2 cellular contexts compared by ENCODE assay signal in the genomic region with DNA sequence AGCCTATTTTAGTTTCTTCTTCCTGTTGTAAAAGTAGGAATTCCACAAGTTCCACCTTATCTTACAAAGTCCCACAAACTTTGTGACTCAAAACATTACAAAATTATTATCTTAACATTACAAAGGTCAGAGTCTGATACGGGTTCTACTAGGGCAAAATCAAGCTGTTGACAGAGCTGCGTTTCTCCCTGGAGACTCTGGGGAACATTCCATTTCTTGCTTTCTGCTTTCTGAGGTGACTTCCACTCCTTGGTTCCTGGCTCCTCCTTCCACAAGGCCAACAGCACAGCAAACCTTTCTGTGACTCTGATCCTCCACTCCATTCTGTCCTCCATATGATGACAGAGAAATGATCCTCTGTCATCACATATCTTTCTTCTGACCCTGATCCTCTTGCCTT.
TF ChIP-seq lines count a peak whose summit lies in the region.

No MANE protein-coding gene starts in this region.

TF ChIP-seq in SK-N-SH treated with all-trans-retinoic acid at 6 μM for 48 hours, 23 proteins besides CTCF, POLR2A, EP300 and RAD21 (continued from another document):
- TF ChIP-seq, protein P1, sequence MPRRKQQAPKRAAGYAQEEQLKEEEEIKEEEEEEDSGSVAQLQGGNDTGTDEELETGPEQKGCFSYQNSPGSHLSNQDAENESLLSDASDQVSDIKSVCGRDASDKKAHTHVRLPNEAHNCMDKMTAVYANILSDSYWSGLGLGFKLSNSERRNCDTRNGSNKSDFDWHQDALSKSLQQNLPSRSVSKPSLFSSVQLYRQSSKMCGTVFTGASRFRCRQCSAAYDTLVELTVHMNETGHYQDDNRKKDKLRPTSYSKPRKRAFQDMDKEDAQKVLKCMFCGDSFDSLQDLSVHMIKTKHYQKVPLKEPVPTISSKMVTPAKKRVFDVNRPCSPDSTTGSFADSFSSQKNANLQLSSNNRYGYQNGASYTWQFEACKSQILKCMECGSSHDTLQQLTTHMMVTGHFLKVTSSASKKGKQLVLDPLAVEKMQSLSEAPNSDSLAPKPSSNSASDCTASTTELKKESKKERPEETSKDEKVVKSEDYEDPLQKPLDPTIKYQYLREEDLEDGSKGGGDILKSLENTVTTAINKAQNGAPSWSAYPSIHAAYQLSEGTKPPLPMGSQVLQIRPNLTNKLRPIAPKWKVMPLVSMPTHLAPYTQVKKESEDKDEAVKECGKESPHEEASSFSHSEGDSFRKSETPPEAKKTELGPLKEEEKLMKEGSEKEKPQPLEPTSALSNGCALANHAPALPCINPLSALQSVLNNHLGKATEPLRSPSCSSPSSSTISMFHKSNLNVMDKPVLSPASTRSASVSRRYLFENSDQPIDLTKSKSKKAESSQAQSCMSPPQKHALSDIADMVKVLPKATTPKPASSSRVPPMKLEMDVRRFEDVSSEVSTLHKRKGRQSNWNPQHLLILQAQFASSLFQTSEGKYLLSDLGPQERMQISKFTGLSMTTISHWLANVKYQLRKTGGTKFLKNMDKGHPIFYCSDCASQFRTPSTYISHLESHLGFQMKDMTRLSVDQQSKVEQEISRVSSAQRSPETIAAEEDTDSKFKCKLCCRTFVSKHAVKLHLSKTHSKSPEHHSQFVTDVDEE (CRISPR knock-in tag; IDR thresholded peaks at IDR 0.05): no peak
- no peak for TF ChIP-seq ESRRG (CRISPR knock-in tag; IDR thresholded peaks at IDR 0.05)
- TF ChIP-seq ZNF565 (CRISPR knock-in tag; conservative IDR thresholded peaks at IDR 0.05; ENCODE audit: low read depth): no peak
- TF ChIP-seq, protein P2, sequence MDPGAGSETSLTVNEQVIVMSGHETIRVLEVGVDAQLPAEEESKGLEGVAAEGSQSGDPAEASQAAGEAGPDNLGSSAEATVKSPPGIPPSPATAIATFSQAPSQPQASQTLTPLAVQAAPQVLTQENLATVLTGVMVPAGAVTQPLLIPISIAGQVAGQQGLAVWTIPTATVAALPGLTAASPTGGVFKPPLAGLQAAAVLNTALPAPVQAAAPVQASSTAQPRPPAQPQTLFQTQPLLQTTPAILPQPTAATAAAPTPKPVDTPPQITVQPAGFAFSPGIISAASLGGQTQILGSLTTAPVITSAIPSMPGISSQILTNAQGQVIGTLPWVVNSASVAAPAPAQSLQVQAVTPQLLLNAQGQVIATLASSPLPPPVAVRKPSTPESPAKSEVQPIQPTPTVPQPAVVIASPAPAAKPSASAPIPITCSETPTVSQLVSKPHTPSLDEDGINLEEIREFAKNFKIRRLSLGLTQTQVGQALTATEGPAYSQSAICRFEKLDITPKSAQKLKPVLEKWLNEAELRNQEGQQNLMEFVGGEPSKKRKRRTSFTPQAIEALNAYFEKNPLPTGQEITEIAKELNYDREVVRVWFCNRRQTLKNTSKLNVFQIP (CRISPR knock-in tag; IDR thresholded peaks at IDR 0.05; ENCODE audit: borderline replicate concordance, low read depth): no peak
- no peak for TF ChIP-seq ISL1 (CRISPR knock-in tag; IDR thresholded peaks at IDR 0.05)
- no peak for TF ChIP-seq TOX (CRISPR knock-in tag; IDR thresholded peaks at IDR 0.05; ENCODE audit: borderline replicate concordance)
- TF ChIP-seq PPARA (CRISPR knock-in tag; IDR thresholded peaks at IDR 0.05; ENCODE audit: borderline replicate concordance): no peak
- no peak for TF ChIP-seq TCF4 (CRISPR knock-in tag; IDR thresholded peaks at IDR 0.05; ENCODE audit: borderline replicate concordance)
- TF ChIP-seq, protein P3, sequence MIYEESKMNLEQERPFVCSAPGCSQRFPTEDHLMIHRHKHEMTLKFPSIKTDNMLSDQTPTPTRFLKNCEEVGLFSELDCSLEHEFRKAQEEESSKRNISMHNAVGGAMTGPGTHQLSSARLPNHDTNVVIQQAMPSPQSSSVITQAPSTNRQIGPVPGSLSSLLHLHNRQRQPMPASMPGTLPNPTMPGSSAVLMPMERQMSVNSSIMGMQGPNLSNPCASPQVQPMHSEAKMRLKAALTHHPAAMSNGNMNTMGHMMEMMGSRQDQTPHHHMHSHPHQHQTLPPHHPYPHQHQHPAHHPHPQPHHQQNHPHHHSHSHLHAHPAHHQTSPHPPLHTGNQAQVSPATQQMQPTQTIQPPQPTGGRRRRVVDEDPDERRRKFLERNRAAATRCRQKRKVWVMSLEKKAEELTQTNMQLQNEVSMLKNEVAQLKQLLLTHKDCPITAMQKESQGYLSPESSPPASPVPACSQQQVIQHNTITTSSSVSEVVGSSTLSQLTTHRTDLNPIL (CRISPR knock-in tag; IDR thresholded peaks at IDR 0.05; ENCODE audit: low read depth): no peak

TF ChIP-seq in SK-N-SH, 30 proteins besides CTCF, POLR2A, EP300 and RAD21 (continued from another document):
- TF ChIP-seq, protein P4, sequence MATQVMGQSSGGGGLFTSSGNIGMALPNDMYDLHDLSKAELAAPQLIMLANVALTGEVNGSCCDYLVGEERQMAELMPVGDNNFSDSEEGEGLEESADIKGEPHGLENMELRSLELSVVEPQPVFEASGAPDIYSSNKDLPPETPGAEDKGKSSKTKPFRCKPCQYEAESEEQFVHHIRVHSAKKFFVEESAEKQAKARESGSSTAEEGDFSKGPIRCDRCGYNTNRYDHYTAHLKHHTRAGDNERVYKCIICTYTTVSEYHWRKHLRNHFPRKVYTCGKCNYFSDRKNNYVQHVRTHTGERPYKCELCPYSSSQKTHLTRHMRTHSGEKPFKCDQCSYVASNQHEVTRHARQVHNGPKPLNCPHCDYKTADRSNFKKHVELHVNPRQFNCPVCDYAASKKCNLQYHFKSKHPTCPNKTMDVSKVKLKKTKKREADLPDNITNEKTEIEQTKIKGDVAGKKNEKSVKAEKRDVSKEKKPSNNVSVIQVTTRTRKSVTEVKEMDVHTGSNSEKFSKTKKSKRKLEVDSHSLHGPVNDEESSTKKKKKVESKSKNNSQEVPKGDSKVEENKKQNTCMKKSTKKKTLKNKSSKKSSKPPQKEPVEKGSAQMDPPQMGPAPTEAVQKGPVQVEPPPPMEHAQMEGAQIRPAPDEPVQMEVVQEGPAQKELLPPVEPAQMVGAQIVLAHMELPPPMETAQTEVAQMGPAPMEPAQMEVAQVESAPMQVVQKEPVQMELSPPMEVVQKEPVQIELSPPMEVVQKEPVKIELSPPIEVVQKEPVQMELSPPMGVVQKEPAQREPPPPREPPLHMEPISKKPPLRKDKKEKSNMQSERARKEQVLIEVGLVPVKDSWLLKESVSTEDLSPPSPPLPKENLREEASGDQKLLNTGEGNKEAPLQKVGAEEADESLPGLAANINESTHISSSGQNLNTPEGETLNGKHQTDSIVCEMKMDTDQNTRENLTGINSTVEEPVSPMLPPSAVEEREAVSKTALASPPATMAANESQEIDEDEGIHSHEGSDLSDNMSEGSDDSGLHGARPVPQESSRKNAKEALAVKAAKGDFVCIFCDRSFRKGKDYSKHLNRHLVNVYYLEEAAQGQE (IDR thresholded peaks at IDR 0.05; ENCODE audit: low read depth, low read length): no peak
- TF ChIP-seq GABPA (IDR thresholded peaks at IDR 0.05; ENCODE audit: low read depth) (no peak), SMC3 (IDR thresholded peaks at IDR 0.05; ENCODE audit: low read depth, low read length) (no peak)
